ENCODE assay signal across 1 cellular context in the genomic region with DNA sequence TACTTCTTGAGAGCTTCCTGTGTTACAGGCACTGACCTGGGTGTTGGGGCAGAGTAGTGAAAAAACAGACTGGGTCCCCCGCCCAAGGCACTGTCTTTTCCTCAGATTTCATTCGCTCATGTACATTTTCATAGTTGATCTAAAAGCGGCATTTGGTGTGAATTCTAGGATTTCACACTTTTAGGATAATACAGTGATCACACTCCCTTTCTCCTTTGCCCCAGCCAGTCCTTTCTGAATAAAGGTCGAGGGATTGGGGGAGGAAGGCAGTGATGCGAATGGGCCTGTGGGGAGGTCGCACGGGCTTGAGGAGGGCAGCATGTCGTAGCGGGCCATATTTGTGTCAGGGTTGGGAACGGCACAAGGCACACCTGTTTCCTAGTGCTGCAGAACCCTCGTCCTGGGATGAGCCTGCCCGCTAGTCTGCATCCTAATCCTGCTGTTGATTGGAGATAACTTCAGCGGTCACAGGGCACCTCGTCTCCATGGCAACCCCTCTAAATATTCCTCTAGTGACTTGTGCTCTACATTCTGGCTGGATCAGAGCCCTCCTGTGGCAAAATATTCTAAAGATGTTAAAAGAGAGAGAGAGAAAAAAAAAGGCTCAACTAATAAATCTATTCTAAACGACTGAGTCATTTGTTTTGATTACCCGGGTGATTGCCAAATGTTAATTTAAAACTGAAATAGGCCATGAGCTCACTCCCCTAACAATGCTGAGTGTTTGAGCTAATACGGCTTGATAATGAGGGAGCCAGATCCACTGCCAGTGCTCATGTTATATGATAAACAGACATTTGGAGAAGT.
TF ChIP-seq lines count a peak whose summit lies in the region.

No MANE protein-coding gene starts in this region.

TF ChIP-seq in H1, 55 proteins besides CTCF, POLR2A, EP300 and RAD21 (continued from another document):
- TF ChIP-seq POLR2AphosphoS5 (IDR thresholded peaks at IDR 0.05; ENCODE audit: low read depth, low read length), result peak; percentile 42; the same call in 1 of the 2 replicates
